In the genomic region with DNA sequence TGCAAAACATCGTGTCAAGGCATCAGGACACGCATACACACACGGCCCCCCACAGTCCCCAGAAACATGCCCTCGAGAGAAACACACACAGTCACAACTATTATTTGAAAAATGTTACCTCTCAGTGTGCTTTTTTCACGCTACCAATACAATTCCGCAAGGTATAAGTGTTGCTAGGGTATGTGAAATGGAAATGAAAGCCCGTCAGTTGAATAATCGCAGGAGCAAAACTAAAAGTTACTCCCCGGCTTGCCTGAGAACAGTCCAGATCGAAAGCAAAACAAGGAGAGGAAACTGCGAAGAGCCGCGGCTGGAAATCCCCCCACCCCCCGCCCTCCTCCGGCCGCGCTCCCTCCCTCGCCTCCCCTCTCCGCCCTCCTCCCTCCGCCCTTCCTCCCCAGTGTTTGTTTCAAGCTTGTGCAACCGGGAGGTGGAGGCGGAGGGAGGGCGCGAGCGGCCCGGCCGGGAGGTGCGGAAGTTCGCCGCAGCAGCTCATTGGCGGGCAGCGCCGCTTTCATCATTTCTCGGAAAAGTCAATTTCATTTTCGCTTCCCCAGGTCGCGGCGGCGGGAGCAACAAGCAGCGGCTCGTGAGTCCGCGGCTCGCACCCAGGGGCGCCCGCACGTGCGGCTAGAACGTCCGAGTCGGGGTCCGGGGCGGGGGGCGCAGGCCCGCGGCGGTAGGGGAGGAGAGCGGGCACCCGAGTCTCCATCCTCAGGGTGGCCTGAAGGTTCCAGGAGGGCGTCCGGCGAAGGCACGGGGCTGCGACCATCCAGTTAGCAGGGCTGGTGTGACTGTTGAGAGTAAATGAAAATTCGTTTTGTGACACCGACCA, we compare ENCODE assay signal across 8 cellular contexts. TPM values are rescaled to one million over a fixed set of nuclear protein-coding genes. Genes with fewer than 3 reads are reported as not detected.
DNase-seq lines count a peak whose midpoint lies in the region; ATAC-seq, FAIRE-seq and TF ChIP-seq lines count a peak whose summit lies in the region.

A gene (minus strand): TSS at position 290 of the 835 bp plus-strand sequence. CDS start 45,486 bp downstream, outside the sequence.

- H3K4me1 ChIP-seq in NT2/D1 (ENCODE audit: insufficient read depth, insufficient read length) (no peaks in the 10 kb centered on the region), H1 (replicated peaks in 1 of 4; ENCODE audit: control insufficient read depth in 3 of 4, insufficient read depth in 4 of 4, low read length in 3 of 4) (peaks cover 2 to 8% (median 3%) of the 10 kb centered on the region in 4 experiments; a peak in 6 of 7 replicates), mesenchymal stem cell (ENCODE audit: control insufficient read depth, insufficient read depth, low read depth, low read length) (peaks cover 3% of the 10 kb centered on the region)

- H3K4me3 Mint-ChIP-seq in activated CD8-positive, alpha-beta memory T cell treated with anti-CD3 and anti-CD28 coated beads, Interleukin-2, amount 10 ng/mL, durations not matched to agents 7 days and 5 days = peak within 1 kb of the TSS; percentile 98

- H2AFZ ChIP-seq in H1 (ENCODE audit: low read length) (peak within 1 kb of the TSS; percentile 25; the same call in 1 of the 2 replicates), mesenchymal stem cell (ENCODE audit: low read depth, low read length) (peak within 1 kb of the TSS; percentile 32)

- ATAC-seq in GM21381 (IDR thresholded peaks at IDR 0.05; ENCODE audit: unreplicated experiment) = peak; percentile 60
- peak; percentile 80 for ATAC-seq in activated CD8-positive, alpha-beta memory T cell treated with anti-CD3 and anti-CD28 coated beads, Interleukin-2, amount 10 ng/mL, durations not matched to agents 7 days and 5 days

- H4K20me1 ChIP-seq in H1 (replicated peaks in 1 of 2; ENCODE audit: control insufficient read depth in 1 of 2, insufficient read depth in 2 of 2, low read length in 2 of 2) = peaks cover 0 to 8% of the 10 kb centered on the region in 2 experiments

- H3K23ac ChIP-seq in H1 (ENCODE audit: insufficient read length) (no peak within 1 kb of the TSS), mesenchymal stem cell (ENCODE audit: low read length in 2 of 2) (peak within 1 kb of the TSS; percentile 64 to 96)

- peak within 1 kb of the TSS; percentile 79 for H4K8ac ChIP-seq in H1 (ENCODE audit: extremely low read depth, insufficient read depth, low read length)
- H4K8ac ChIP-seq in mesenchymal stem cell (ENCODE audit: low read length) = peak within 1 kb of the TSS; percentile 82

- H3K18ac ChIP-seq in H1 (ENCODE audit: extremely low read depth, low read length) = peak within 1 kb of the TSS; percentile 91
- H3K18ac ChIP-seq in mesenchymal stem cell (ENCODE audit: low read depth in 1 of 2, low read length in 2 of 2) = peak within 1 kb of the TSS; percentile 90 to 98

- TF ChIP-seq RAD21 in H1 (IDR thresholded peaks at IDR 0.05 in 1 of 2, conservative IDR thresholded peaks at IDR 0.05 in 1 of 2; ENCODE audit: low read depth in 2 of 2, low read length in 2 of 2) = peak; percentile 11 to 37; a peak in 1 of 4 replicates

- peak within 1 kb of the TSS; percentile 75 for H4K5ac ChIP-seq in H1 (ENCODE audit: insufficient read length, low read depth, low read length)

- H3K56ac ChIP-seq in H1 (replicated peaks; ENCODE audit: insufficient read length, low read depth, low read length) = peak within 1 kb of the TSS; percentile 60

- H2BK5ac ChIP-seq in H1 (ENCODE audit: low read depth, low read length) (peak within 1 kb of the TSS; percentile 95), mesenchymal stem cell (ENCODE audit: low read depth, low read length, poor library complexity, severe bottlenecking) (peak within 1 kb of the TSS; percentile 83)

- POLR2A ChIA-PET in H1 (lab: Charles Lee; ENCODE audit: partially characterized antibody) = interaction anchor here (0.7 to 1.5 kb wide), 7 partner anchors 9 to 260 kb away, joined by 3 to 5 read pairs (median 4); a partner anchor contains a TSS

- DNase-seq in COR-L47 (lab: John Stamatoyannopoulos, UW) = peak; percentile 89
- DNase-seq in HTR-8/SVneo (ENCODE audit: insufficient read length, low spot score) = peak; percentile 97
- peak; percentile 83 for DNase-seq in NT2/D1 (ENCODE audit: low read depth, low spot score)
- peak; percentile 99 for DNase-seq in activated CD8-positive, alpha-beta memory T cell treated with anti-CD3 and anti-CD28 coated beads, Interleukin-2, amount 10 ng/mL, durations not matched to agents 7 days and 5 days
- peak; percentile 77 to 84 for DNase-seq in H1 (ENCODE audit: low read depth in 1 of 2, low spot score in 2 of 2)
- peak; percentile 99 for DNase-seq in mesenchymal stem cell
- DNase-seq in stimulated activated CD8-positive, alpha-beta memory T cell treated with anti-CD3 and anti-CD28 coated beads, Interleukin-12 subunit alpha, Interleukin-12 subunit beta, amount 100 ng/mL, for 24 hours (ENCODE audit: extremely low read depth) = peak; percentile 93

- peak; percentile 93 for FAIRE-seq in HTR-8/SVneo (lab: Jason Lieb, UNC)
- no peak for FAIRE-seq in H1 (lab: Jason Lieb, UNC)

- H2BK20ac ChIP-seq in H1 (ENCODE audit: low read length) = 0 out of 2 replicates have a peak within 1 kb of the TSS, but pooled peaks have one; percentile 27

- peak within 1 kb of the TSS; percentile 64; the same call in 1 of the 2 replicates for H3K27ac ChIP-seq in H1 (ENCODE audit: low read depth, low read length)
- H3K27ac ChIP-seq in mesenchymal stem cell (ENCODE audit: low read length, poor library complexity, severe bottlenecking) = peak within 1 kb of the TSS; percentile 84

- TF ChIP-seq POLR2A in H1 (IDR thresholded peaks at IDR 0.05; ENCODE audit: control extremely low read depth in 1 of 2, low read depth in 2 of 2, low read length in 2 of 2) = peak in 1 of 2 experiments; percentile 52; a peak in 2 of 3 replicates

- H4K91ac ChIP-seq in H1 (replicated peaks; ENCODE audit: insufficient read length, low read length) = peak within 1 kb of the TSS; percentile 75
- peak within 1 kb of the TSS; percentile 91 for H4K91ac ChIP-seq in mesenchymal stem cell (ENCODE audit: low read length)

- no peak for TF ChIP-seq CTCF in H1 (IDR thresholded peaks at IDR 0.05; ENCODE audit: control extremely low read depth in 1 of 3, insufficient read depth in 1 of 3, low read depth in 1 of 3, low read length in 3 of 3)

- no peaks in the 10 kb centered on the region for H3K9me3 Mint-ChIP-seq in activated CD8-positive, alpha-beta memory T cell treated with anti-CD3 and anti-CD28 coated beads, Interleukin-2, amount 10 ng/mL, durations not matched to agents 7 days and 5 days (ENCODE audit: low read depth)

- H2AK5ac ChIP-seq in H1 (ENCODE audit: low read depth, low read length) (peak within 1 kb of the TSS; percentile 56), mesenchymal stem cell (ENCODE audit: low read length, severe bottlenecking) (no peak within 1 kb of the TSS)

- H3K4me2 ChIP-seq in H1 (ENCODE audit: insufficient read depth in 1 of 2, low read depth in 2 of 2, low read length in 2 of 2) = peak within 1 kb of the TSS; percentile 82 to 93
- peak within 1 kb of the TSS; percentile 75 for H3K4me2 ChIP-seq in mesenchymal stem cell (ENCODE audit: low read length, poor library complexity, severe bottlenecking)

- no peaks in the 10 kb centered on the region for H3K27me3 Mint-ChIP-seq in activated CD8-positive, alpha-beta memory T cell treated with anti-CD3 and anti-CD28 coated beads, Interleukin-2, amount 10 ng/mL, durations not matched to agents 7 days and 5 days

- peaks cover 17% of the 10 kb centered on the region for H3K23me2 ChIP-seq in H1 (ENCODE audit: low read depth, low read length)

- H3K79me1 ChIP-seq in H1 (ENCODE audit: low read depth, low read length) (no peaks in the 10 kb centered on the region), mesenchymal stem cell (replicated peaks; ENCODE audit: low read length, poor library complexity, severe bottlenecking) (peaks cover 8% of the 10 kb centered on the region)

- H2BK12ac ChIP-seq in H1 (ENCODE audit: low read depth, low read length) (peak within 1 kb of the TSS; percentile 96), mesenchymal stem cell (ENCODE audit: low read length in 2 of 2) (peak within 1 kb of the TSS; percentile 42 to 67)

- H2BK120ac ChIP-seq in H1 (replicated peaks; ENCODE audit: low read depth, low read length) (peak within 1 kb of the TSS; percentile 61), mesenchymal stem cell (ENCODE audit: low read depth, low read length) (peak within 1 kb of the TSS; percentile 94)

- peak within 1 kb of the TSS; percentile 83 for H3K9ac ChIP-seq in NT2/D1 (ENCODE audit: insufficient read length, low read depth)
- H3K9ac ChIP-seq in H1 (replicated peaks in 1 of 4; ENCODE audit: extremely low read depth in 1 of 4, low read depth in 3 of 4, low read length in 3 of 4) = peak within 1 kb of the TSS; percentile 70 to 89 (median 78)
- H3K9ac ChIP-seq in mesenchymal stem cell (ENCODE audit: low read length) = peak within 1 kb of the TSS; percentile 100

- H3K4ac ChIP-seq in H1 (replicated peaks; ENCODE audit: insufficient read length, low read depth, low read length) (peak within 1 kb of the TSS; percentile 88), mesenchymal stem cell (ENCODE audit: low read depth in 1 of 2, low read length in 2 of 2) (peak within 1 kb of the TSS; percentile 92 to 98)

- peaks cover 58% of the 10 kb centered on the region for H3K4me1 Mint-ChIP-seq in activated CD8-positive, alpha-beta memory T cell treated with anti-CD3 and anti-CD28 coated beads, Interleukin-2, amount 10 ng/mL, durations not matched to agents 7 days and 5 days

- peaks cover 0 to 48% of the 10 kb centered on the region in 2 experiments; a peak in 3 of 4 replicates for H3K79me2 ChIP-seq in H1 (ENCODE audit: control insufficient read depth in 1 of 2, insufficient read depth in 2 of 2, low read length in 2 of 2)

- H3K9me3 ChIP-seq in NT2/D1 (ENCODE audit: insufficient read depth, low read length) = no peaks in the 10 kb centered on the region
- H3K9me3 ChIP-seq in H1 (ENCODE audit: insufficient read depth in 2 of 2, low read depth in 1 of 2, low read length in 1 of 2) = no peaks in the 10 kb centered on the region
- H3K9me3 ChIP-seq in mesenchymal stem cell (ENCODE audit: control insufficient read depth, low read length) = no peaks in the 10 kb centered on the region

- H3K36me3 Mint-ChIP-seq in activated CD8-positive, alpha-beta memory T cell treated with anti-CD3 and anti-CD28 coated beads, Interleukin-2, amount 10 ng/mL, durations not matched to agents 7 days and 5 days = peaks cover 48% of the 10 kb centered on the region

- H3K14ac ChIP-seq in H1 (ENCODE audit: insufficient read length) (no peak within 1 kb of the TSS), mesenchymal stem cell (ENCODE audit: low read length in 2 of 2) (peak within 1 kb of the TSS in 1 of 2 experiments; percentile 97)

- H3K4me3 ChIP-seq in NT2/D1 (ENCODE audit: insufficient read length, low read depth) (peak within 1 kb of the TSS; percentile 51), H1 (ENCODE audit: extremely low read depth in 1 of 4, insufficient read depth in 2 of 4, low read depth in 3 of 4, low read length in 4 of 4) (peak within 1 kb of the TSS; percentile 65 to 93 (median 84)), mesenchymal stem cell (ENCODE audit: insufficient read depth in 1 of 2, low read depth in 1 of 2, low read length in 2 of 2) (peak within 1 kb of the TSS; percentile 87 to 100)

- H3K36me3 ChIP-seq in NT2/D1 (ENCODE audit: insufficient read depth, insufficient read length, low read length) (no peaks in the 10 kb centered on the region), H1 (ENCODE audit: control insufficient read depth in 2 of 4, insufficient read depth in 4 of 4, low read length in 3 of 4) (no peaks in the 10 kb centered on the region), mesenchymal stem cell (ENCODE audit: control insufficient read depth in 1 of 2, insufficient read depth in 2 of 2, low read depth in 1 of 2, low read length in 2 of 2) (peaks cover 0 to 5% of the 10 kb centered on the region in 2 experiments)

- CTCF ChIA-PET in activated CD8-positive, alpha-beta memory T cell treated with anti-CD3 and anti-CD28 coated beads, Interleukin-2, amount 10 ng/mL, durations not matched to agents 7 days and 5 days (lab: Charles Lee) = interaction anchor here (0.9 to 3.1 kb wide), 8 partner anchors 15 to 210 kb away, joined by 3 to 21 read pairs (median 5); no protein-coding TSS in a partner anchor
- CTCF ChIA-PET in H1 (lab: Charles Lee; ENCODE audit: partially characterized antibody) = interaction anchor here (1.7 kb wide), 1 partner anchor 77 kb away, joined by 4 read pairs; no protein-coding TSS in a partner anchor

- 0% methylated on average over 41 of the region's 66 CpGs; no CpG with 5 or more reads in 1 of the 2 experiments for WGBS in H1 (ENCODE audit: extremely low coverage in 1 of 2, insufficient coverage in 1 of 2, insufficient read length in 1 of 2, insufficient replicate concordance in 2 of 2, low coverage in 1 of 2, low lambda C conversion rate in 2 of 2, missing lambda C conversion rate in 1 of 2), 2 experiments
- WGBS in mesenchymal stem cell = under 1% methylated on average over 47 of the region's 66 CpGs

- no peak; a peak in 1 of 3 replicates for TF ChIP-seq EP300 in H1 (IDR thresholded peaks at IDR 0.05; ENCODE audit: borderline replicate concordance in 1 of 2, low read depth in 2 of 2, low read length in 2 of 2)

- peaks cover 2% of the 10 kb centered on the region for H3K27me3 ChIP-seq in NT2/D1 (ENCODE audit: insufficient read depth, insufficient read length)
- no peaks in the 10 kb centered on the region for H3K27me3 ChIP-seq in H1 (replicated peaks in 1 of 4; ENCODE audit: control insufficient read depth in 3 of 4, extremely low read depth in 1 of 4, insufficient read depth in 3 of 4, low read length in 3 of 4)
- no peaks in the 10 kb centered on the region for H3K27me3 ChIP-seq in mesenchymal stem cell (ENCODE audit: control insufficient read depth in 1 of 2, insufficient read depth in 1 of 2, low read length in 2 of 2)

- H2BK15ac ChIP-seq in H1 (ENCODE audit: low read length) = peak within 1 kb of the TSS; percentile 78; the same call in 1 of the 2 replicates
- H2BK15ac ChIP-seq in mesenchymal stem cell (ENCODE audit: low read depth, poor library complexity, severe bottlenecking) = peak within 1 kb of the TSS; percentile 82

- H3K27ac Mint-ChIP-seq in activated CD8-positive, alpha-beta memory T cell treated with anti-CD3 and anti-CD28 coated beads, Interleukin-2, amount 10 ng/mL, durations not matched to agents 7 days and 5 days = peak within 1 kb of the TSS; percentile 99

RNA-seq across cellular contexts. Expression of the gene that starts here (rescaled TPM):
- total RNA-seq in activated CD8-positive, alpha-beta memory T cell treated with anti-CD3 and anti-CD28 coated beads, Interleukin-2, amount 10 ng/mL, durations not matched to agents 7 days and 5 days = 100 to 1,000 TPM in 1 of 2 experiments, 10 to 100 TPM in 1; 81.6 to 112 TPM
- total RNA-seq in H1 (2021; fragmentation: NEBNext Ultra II Directional; extraction: Animal tissue kit (Norgen Biotek cat#: 25700)) = 12.5 and 13.8 TPM in 2 replicates
- 10.7 and 17.0 TPM in 2 replicates for polyA plus RNA-seq in H1 (2011; rRNA removed)
- polyA plus RNA-seq in H1 (2011; cell fraction: cytosol; rRNA removed) = 11.9 TPM
- polyA plus RNA-seq in H1 (2011; cell fraction: nucleus; rRNA removed) = 10.1 TPM
- 11.2 to 13.5 TPM (median 13.0 TPM) in 4 replicates for polyA plus RNA-seq in H1 (2012, experiment 1 of 2)
- polyA plus RNA-seq in H1 (2012, experiment 2 of 2) = 3.0 TPM
- polyA plus RNA-seq in H1 (2013, experiment 1 of 2) = 8.7 TPM
- polyA plus RNA-seq in H1 (2013, experiment 2 of 2) = 6.7 TPM
- 19.2 and 25.2 TPM in 2 replicates for polyA minus RNA-seq in H1 (2011; rRNA and poly(A)+ RNA removed)
- 19.8 TPM for polyA minus RNA-seq in H1 (2011; cell fraction: cytosol; rRNA and poly(A)+ RNA removed)
- polyA minus RNA-seq in H1 (2011; cell fraction: nucleus; rRNA and poly(A)+ RNA removed) = 16.6 TPM
- 30.5 TPM for polyA plus RNA-seq in mesenchymal stem cell (2013, experiment 1 of 2)
- polyA plus RNA-seq in mesenchymal stem cell (2013, experiment 2 of 2) = 30.8 TPM

Comparison
In these comparisons a context has a peak if more than half of its experiments do, and no peak if none do; other contexts are left out.
1. Peak in every context shown above with its lines: DNase-seq, ATAC-seq, H3K4me3 ChIP-seq and H3K27ac ChIP-seq.